ENCODE assay signal across 33 cellular contexts in genomic region chr6:48369100-48369499, GRCh38.
A peak's percentile ranks its signal among the peaks of the same experiment; 100 is the strongest.
DNase-seq lines count a peak whose midpoint lies in the region; ATAC-seq, FAIRE-seq and TF ChIP-seq lines count a peak whose summit lies in the region.
"Had no signal": no experiment of that assay in that cellular context is flagged by ENCODE, and none has a peak within 500 bp of the region (broad histone marks: within the 10 kb centered on the region; RNA-seq: fewer than 3 reads in every experiment).

No MANE protein-coding gene starts in this region.

- H3K36me3 ChIP-seq in HepG2 (replicated peaks in 1 of 2; ENCODE audit: control insufficient read depth in 1 of 2, insufficient read depth in 2 of 2, low read length in 2 of 2) (no peaks in the 10 kb centered on the region), right lobe of liver (no peaks in the 10 kb centered on the region), HEK293 (ENCODE audit: control insufficient read depth in 2 of 2, insufficient read depth in 1 of 2, low read length in 2 of 2) (no peaks in the 10 kb centered on the region), K562 (ENCODE audit: control insufficient read depth, insufficient read depth, low read length) (no peaks in the 10 kb centered on the region; the same call in 2 of the 3 replicates)
- H3K36me3 ChIP-seq: BE2C; BLaER1; BLaER1 treated with 17β-estradiol and CSF1 and Interleukin-3, amounts not matched to agents 10 nM and 100 nM had no signal

- DNase-seq in HepG2 (ENCODE audit: low spot score) (no peak), right lobe of liver (no peak), K562 (ENCODE audit: extremely low read depth in 1 of 4, low spot score in 3 of 4) (no peak), GM12892 (ENCODE audit: insufficient read length) (no peak)
- DNase-seq: 8988T; ACHN; AML-193; BE2C; C1 segment of cervical spinal cord; Caco-2; Calu3; CD4-positive, alpha-beta memory T cell; CD4-positive, alpha-beta T cell; CD4-positive, CD25-positive, alpha-beta regulatory T cell; CD8-positive, alpha-beta memory T cell; CD8-positive, alpha-beta T cell; COR-L47; DMS 273 treated with DMSO at 0.1 percent for 48 hours; DMS153; DMS53; DMS79; DMS79 treated with DMSO at 0.1 percent for 48 hours; DND-41; EL had no signal

- FAIRE-seq in HepG2 (lab: Jason Lieb, UNC), result no peak
- FAIRE-seq in K562 (lab: Jason Lieb, UNC), result no peak
- FAIRE-seq in GM12892 (lab: Jason Lieb, UNC), result no peak
- FAIRE-seq: A204.1, A549, D721Med had no signal

- 0% methylated on average over 2 of the region's 2 CpGs for WGBS in HepG2 (ENCODE audit: low lambda C conversion rate)
- 65% methylated on average over 2 of the region's 2 CpGs for WGBS in right lobe of liver (ENCODE audit: insufficient coverage, low coverage, low lambda C conversion rate, missing lambda C conversion rate)
- 0% methylated on average over 2 of the region's 2 CpGs for WGBS in K562 (ENCODE audit: insufficient coverage, low coverage, missing lambda C conversion rate)

- H3K27me3 ChIP-seq in HepG2 (ENCODE audit: control insufficient read depth in 1 of 2, insufficient read depth in 2 of 2, low read length in 2 of 2) (no peaks in the 10 kb centered on the region), right lobe of liver (no peaks in the 10 kb centered on the region), K562 (ENCODE audit: control insufficient read depth in 2 of 2, insufficient read depth in 2 of 2, low read length in 2 of 2) (no peaks in the 10 kb centered on the region)
- H3K27me3 ChIP-seq: BE2C; BLaER1; BLaER1 treated with 17β-estradiol and CSF1 and Interleukin-3, amounts not matched to agents 10 nM and 100 nM had no signal

- H3K79me2 ChIP-seq in HepG2 (ENCODE audit: insufficient read depth, low read length) (no peaks in the 10 kb centered on the region), K562 (ENCODE audit: control insufficient read depth, insufficient read depth, low read length) (no peaks in the 10 kb centered on the region)

- in situ Hi-C loops in HepG2 (cut with HindIII; ENCODE audit: extremely low pct_ligation_motif_present, low pct_unique_long_range_greater_than_20kb) (no loop called here), K562 (cut with MboI) (no loop called here)

- H3K9me3 ChIP-seq in HepG2 (ENCODE audit: low read length), result no peaks in the 10 kb centered on the region
- no peaks in the 10 kb centered on the region for H3K9me3 ChIP-seq in right lobe of liver
- H3K9me3 ChIP-seq in HEK293 (ENCODE audit: control insufficient read depth, insufficient read depth, low read depth, low read length), result no peaks in the 10 kb centered on the region
- H3K9me3 ChIP-seq in K562 (replicated peaks; ENCODE audit: control insufficient read depth, insufficient read depth, low read depth, low read length), result no peaks in the 10 kb centered on the region; the same call in 1 of the 2 replicates
- H3K9me3 ChIP-seq: A549, BE2C, BLaER1, Caco-2 had no signal

- ATAC-seq in HepG2 (no peak), right lobe of liver (no peak), K562 (no peak), HG03280 (IDR thresholded peaks at IDR 0.05; ENCODE audit: unreplicated experiment) (no peak)
- ATAC-seq: A549; CD8-positive, alpha-beta T cell had no signal

- intact Hi-C loops in HepG2 (cut with micrococcal nuclease; ENCODE audit: unreplicated experiment) (no loop called here), right lobe of liver (cut with DNase I) (no loop called here), K562 (cut with micrococcal nuclease) (no loop called here)

- no peak overlapping the region for H3K9ac ChIP-seq in HepG2 (ENCODE audit: insufficient read depth, low read depth, low read length)
- no peak overlapping the region for H3K9ac ChIP-seq in K562 (ENCODE audit: insufficient read depth in 1 of 2, low read depth in 2 of 2, low read length in 2 of 2)
- H3K9ac ChIP-seq: BLaER1; BLaER1 treated with 17β-estradiol and CSF1 and Interleukin-3, amounts not matched to agents 10 nM and 100 nM had no signal

- H3K4me2 ChIP-seq in HepG2 (ENCODE audit: low read depth, low read length), result no peak overlapping the region
- H3K4me2 ChIP-seq in K562 (ENCODE audit: insufficient read depth, low read length), result no peak overlapping the region
- H3K4me2 ChIP-seq: A549; BLaER1; BLaER1 treated with 17β-estradiol and CSF1 and Interleukin-3, amounts not matched to agents 10 nM and 100 nM had no signal

- no peak overlapping the region for H3K27ac ChIP-seq in HepG2 (ENCODE audit: extremely low read length, insufficient read depth, low read length)
- H3K27ac ChIP-seq in right lobe of liver, result no peak overlapping the region
- H3K27ac ChIP-seq in HEK293 (ENCODE audit: extremely low read depth, low read depth, low read length), result no peak overlapping the region
- no peak overlapping the region for H3K27ac ChIP-seq in K562 (ENCODE audit: extremely low read depth, low read depth, low read length)
- H3K27ac ChIP-seq: 22Rv1; A549; BLaER1; BLaER1 treated with 17β-estradiol and CSF1 and Interleukin-3, amounts not matched to agents 10 nM and 100 nM; C4-2B had no signal

- TF ChIP-seq CTCF in HepG2 (CRISPR knock-in tag; IDR thresholded peaks at IDR 0.05) (no peak), right lobe of liver (IDR thresholded peaks at IDR 0.05) (no peak), HEK293 (tag by site-specific recombination; IDR thresholded peaks at IDR 0.05) (no peak), K562 (IDR thresholded peaks at IDR 0.05 in 2 of 3, conservative IDR thresholded peaks at IDR 0.05 in 1 of 3; ENCODE audit: insufficient read depth in 2 of 3, low read depth in 1 of 3, low read length in 3 of 3) (no peak)

- BruUV-seq in HepG2 (replicated peaks; lab: Mats Ljungman, UMichigan), result no TSS peak
- BruUV-seq in K562 (replicated peaks; lab: Mats Ljungman, UMichigan), result no TSS peak

- H4K20me1 ChIP-seq in HepG2 (ENCODE audit: insufficient read depth, low read length) (no peaks in the 10 kb centered on the region), K562 (replicated peaks; ENCODE audit: control insufficient read depth, insufficient read depth, low read length) (no peaks in the 10 kb centered on the region)
- H4K20me1 ChIP-seq: BLaER1; BLaER1 treated with 17β-estradiol and CSF1 and Interleukin-3, amounts not matched to agents 10 nM and 100 nM had no signal

- no peaks in the 10 kb centered on the region for H3K9me1 ChIP-seq in K562 (ENCODE audit: control insufficient read depth, insufficient read depth, low read length)

- H3K4me1 ChIP-seq in HepG2 (ENCODE audit: insufficient read depth, low read length), result no peaks in the 10 kb centered on the region
- H3K4me1 ChIP-seq in right lobe of liver, result no peaks in the 10 kb centered on the region
- H3K4me1 ChIP-seq in HEK293 (ENCODE audit: control insufficient read depth, insufficient read depth, low read length), result no peaks in the 10 kb centered on the region
- no peaks in the 10 kb centered on the region for H3K4me1 ChIP-seq in K562 (replicated peaks in 1 of 2; ENCODE audit: control insufficient read depth in 2 of 2, insufficient read depth in 2 of 2, low read length in 2 of 2)
- H3K4me1 ChIP-seq: A549, BE2C, BLaER1, Caco-2 had no signal

- POLR2A ChIA-PET in HepG2 (lab: Yijun Ruan, JAX), result no interaction called here
- POLR2A ChIA-PET in HEK293 (lab: Yijun Ruan, JAX), result no interaction called here
- POLR2A ChIA-PET in K562 (lab: Yijun Ruan, JAX), result no interaction called here

- TF ChIP-seq RAD21 in HepG2 (CRISPR knock-in tag; IDR thresholded peaks at IDR 0.05) (no peak), K562 (CRISPR knock-in tag; conservative IDR thresholded peaks at IDR 0.05 in 1 of 2, IDR thresholded peaks at IDR 0.05 in 1 of 2) (no peak)

- TF ChIP-seq EP300 in HepG2 (IDR thresholded peaks at IDR 0.05; ENCODE audit: low read depth in 2 of 2, low read length in 2 of 2), result no peak
- no peak for TF ChIP-seq EP300 in HepG2 (CRISPR knock-in tag; IDR thresholded peaks at IDR 0.05; ENCODE audit: borderline replicate concordance)
- no peak for TF ChIP-seq EP300 in K562 (IDR thresholded peaks at IDR 0.05; ENCODE audit: low read length)

- CTCF ChIA-PET in HepG2 (lab: Yijun Ruan, JAX; ENCODE audit: low intra/inter-chr PET ratio, low total read pairs) (no interaction called here), HEK293 (lab: Yijun Ruan, JAX) (no interaction called here), K562 (lab: Yijun Ruan, JAX; ENCODE audit: low intra/inter-chr PET ratio) (no interaction called here)

- H2AFZ ChIP-seq in HepG2 (ENCODE audit: low read length) (no peak overlapping the region), K562 (ENCODE audit: low read depth, low read length) (no peak overlapping the region)

- TF ChIP-seq POLR2A in HepG2 (IDR thresholded peaks at IDR 0.05; ENCODE audit: insufficient read depth in 1 of 2, low read depth in 2 of 2, low read length in 2 of 2) (no peak), right lobe of liver (IDR thresholded peaks at IDR 0.05) (no peak), K562 (conservative IDR thresholded peaks at IDR 0.05) (no peak), GM12892 (IDR thresholded peaks at IDR 0.05; ENCODE audit: low read depth, low read length) (no peak)

- H3K4me3 ChIP-seq in HepG2 (replicated peaks in 1 of 3; ENCODE audit: insufficient read depth in 1 of 3, low read depth in 2 of 3, low read length in 3 of 3) (no peak overlapping the region), right lobe of liver (no peak overlapping the region), HEK293 (ENCODE audit: low read depth, low read length) (no peak overlapping the region), K562 (no peak overlapping the region)
- H3K4me3 ChIP-seq: A549; BLaER1; BLaER1 treated with 17β-estradiol and CSF1 and Interleukin-3, amounts not matched to agents 10 nM and 100 nM had no signal

TF ChIP-seq in HepG2, 621 proteins besides CTCF, POLR2A, EP300 and RAD21 (continues in another document):
- TF ChIP-seq CREB1 (IDR thresholded peaks at IDR 0.05), result peak; percentile 94
- no peak for TF ChIP-seq CREB1 (CRISPR knock-in tag; IDR thresholded peaks at IDR 0.05)
- peak; percentile 35; the same call in 1 of the 2 replicates for TF ChIP-seq MAFF (IDR thresholded peaks at IDR 0.05; ENCODE audit: low read depth, low read length)

Comparison
In these comparisons a context has a peak if more than half of its experiments do, and no peak if none do; other contexts are left out.
1. Of the 241 proteins assayed by ChIP-seq in both HepG2 and K562: peak only in HepG2: MAFF; only in K562: none; in both: none; in neither: 237; mixed calls (peak in some experiments, not most) for 3.